In genomic region chr5:6082685-6083084, GRCh38 we compare ENCODE assay signal across 1 cellular context.
TF ChIP-seq lines count a peak whose summit lies in the region.

No MANE protein-coding gene starts in this region.

TF ChIP-seq in H1, 55 proteins besides CTCF, POLR2A, EP300 and RAD21:
- TF ChIP-seq CHD2 (IDR thresholded peaks at IDR 0.05; ENCODE audit: low read length), result no peak
